In the genomic region with DNA sequence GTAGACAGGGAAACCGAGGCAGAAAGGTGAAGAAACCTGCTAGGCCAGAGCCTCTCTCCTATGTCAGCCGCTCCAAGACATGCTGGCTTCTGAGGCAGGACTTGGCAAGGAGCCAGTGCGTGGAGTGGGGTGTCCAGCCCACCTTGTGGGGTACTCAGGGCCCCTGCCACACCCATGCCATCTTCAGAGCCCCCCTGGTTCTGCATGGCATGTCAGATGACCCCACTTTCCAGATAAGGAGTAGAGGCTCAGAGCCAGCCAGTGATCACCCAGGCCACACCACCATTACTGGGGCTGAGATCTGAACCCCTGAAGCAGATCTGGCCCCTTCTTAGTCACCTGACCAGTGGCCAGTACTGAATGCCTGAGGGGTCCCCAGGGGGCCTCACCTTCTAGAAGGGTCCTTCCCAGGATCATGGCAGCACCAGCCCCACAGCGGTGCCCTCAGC, we compare ENCODE assay signal across 12 cellular contexts. TPM values are rescaled to one million over a fixed set of nuclear protein-coding genes. Genes with fewer than 3 reads are reported as not detected.
DNase-seq lines count a peak whose midpoint lies in the region; TF ChIP-seq lines count a peak whose summit lies in the region.
"Had no signal": no experiment of that assay in that cellular context is flagged by ENCODE, and none has a peak within 500 bp of the region (broad histone marks: within the 10 kb centered on the region; RNA-seq: fewer than 3 reads in every experiment).

No MANE protein-coding gene starts in this region.

- H3K27ac Mint-ChIP-seq in activated naive CD4-positive, alpha-beta T cell treated with anti-CD3 and anti-CD28 coated beads, Interleukin-2, amount 10 ng/mL, durations not matched to agents 7 days and 5 days, result no peak overlapping the region
- H3K27ac Mint-ChIP-seq in activated T-helper 2 cell treated with anti-CD3 and anti-CD28 coated beads, Interferon-gamma antibody, Interleukin-2, Interleukin-4, amounts not matched to agents 10 μg/mL and 5 μg/mL and 100 μg/mL, durations not matched to agents 14 hours and 24 hours and 36 hours, result no peak overlapping the region

- no peaks in the 10 kb centered on the region for H3K9me3 ChIP-seq in breast epithelium
- H3K9me3 ChIP-seq: thyroid gland had no signal

- no peaks in the 10 kb centered on the region for H3K4me1 Mint-ChIP-seq in activated naive CD4-positive, alpha-beta T cell treated with anti-CD3 and anti-CD28 coated beads, Interleukin-2, amount 10 ng/mL, durations not matched to agents 7 days and 5 days
- H3K4me1 Mint-ChIP-seq in activated T-helper 2 cell treated with anti-CD3 and anti-CD28 coated beads, Interferon-gamma antibody, Interleukin-2, Interleukin-4, amounts not matched to agents 10 μg/mL and 5 μg/mL and 100 μg/mL, durations not matched to agents 14 hours and 24 hours and 36 hours (ENCODE audit: low read depth), result no peaks in the 10 kb centered on the region

- peak; percentile 16 for DNase-seq in activated naive CD4-positive, alpha-beta T cell treated with anti-CD3 and anti-CD28 coated beads, Interleukin-2, amount 10 ng/mL, durations not matched to agents 7 days and 5 days
- no peak for DNase-seq in activated naive CD4-positive, alpha-beta T cell (lab: John Stamatoyannopoulos, UW)
- DNase-seq in breast epithelium (ENCODE audit: low spot score in 2 of 2), result peak in 1 of 2 donors; percentile 38
- peak; percentile 87 for DNase-seq in mesenteric fat pad (ENCODE audit: low spot score)
- DNase-seq in ureter (ENCODE audit: low spot score), result peak; percentile 37
- DNase-seq in activated T-helper 2 cell treated with anti-CD3 and anti-CD28 coated beads, Interferon-gamma antibody, Interleukin-2, Interleukin-4, amounts not matched to agents 10 μg/mL and 5 μg/mL and 100 μg/mL, durations not matched to agents 14 hours and 24 hours and 36 hours (ENCODE audit: low spot score), result no peak
- no peak for DNase-seq in HuH-7.5 (ENCODE audit: low spot score)
- no peak for DNase-seq in occipital lobe (lab: John Stamatoyannopoulos, UW)
- DNase-seq: cerebellar nuclear complex; stimulated activated CD4-positive, alpha-beta T cell treated with anti-CD3 and anti-CD28 coated beads, Interleukin-4, amount 100 ng/mL, for 1 hour had no signal

- H3K36me3 ChIP-seq in breast epithelium, result no peaks in the 10 kb centered on the region
- H3K36me3 ChIP-seq: thyroid gland had no signal

- no peak overlapping the region for H3K4me3 ChIP-seq in breast epithelium
- H3K4me3 ChIP-seq: thyroid gland had no signal

- no peak for TF ChIP-seq CTCF in breast epithelium (IDR thresholded peaks at IDR 0.05)

- CTCF ChIA-PET in activated naive CD4-positive, alpha-beta T cell treated with anti-CD3 and anti-CD28 coated beads, Interleukin-2, amount 10 ng/mL, durations not matched to agents 7 days and 5 days (lab: Charles Lee), result no interaction called here

- H3K27me3 Mint-ChIP-seq in activated naive CD4-positive, alpha-beta T cell treated with anti-CD3 and anti-CD28 coated beads, Interleukin-2, amount 10 ng/mL, durations not matched to agents 7 days and 5 days, result peaks cover 21% of the 10 kb centered on the region
- H3K27me3 Mint-ChIP-seq in activated T-helper 2 cell treated with anti-CD3 and anti-CD28 coated beads, Interferon-gamma antibody, Interleukin-2, Interleukin-4, amounts not matched to agents 10 μg/mL and 5 μg/mL and 100 μg/mL, durations not matched to agents 14 hours and 24 hours and 36 hours (ENCODE audit: low read depth), result peaks cover 3% of the 10 kb centered on the region

- intact Hi-C loops in breast epithelium (cut with DNase I; ENCODE audit: low total_unique reads), result no loop called here
- intact Hi-C loops in activated T-helper 2 cell treated with anti-CD3 and anti-CD28 coated beads, Interferon-gamma antibody, Interleukin-2, Interleukin-4, amounts not matched to agents 10 μg/mL and 5 μg/mL and 100 μg/mL, durations not matched to agents 14 hours and 24 hours and 36 hours (cut with micrococcal nuclease), result no loop called here

- no peak for TF ChIP-seq POLR2A in breast epithelium (IDR thresholded peaks at IDR 0.05)

- H3K27me3 ChIP-seq in breast epithelium, result peaks cover 0 to 2% of the 10 kb centered on the region in 2 donors
- H3K27me3 ChIP-seq: thyroid gland had no signal

- H3K9me3 Mint-ChIP-seq in activated naive CD4-positive, alpha-beta T cell treated with anti-CD3 and anti-CD28 coated beads, Interleukin-2, amount 10 ng/mL, durations not matched to agents 7 days and 5 days, result no peaks in the 10 kb centered on the region
- H3K9me3 Mint-ChIP-seq in activated T-helper 2 cell treated with anti-CD3 and anti-CD28 coated beads, Interferon-gamma antibody, Interleukin-2, Interleukin-4, amounts not matched to agents 10 μg/mL and 5 μg/mL and 100 μg/mL, durations not matched to agents 14 hours and 24 hours and 36 hours, result no peaks in the 10 kb centered on the region

- H3K27ac ChIP-seq in breast epithelium, result peak overlapping the region; percentile 25 to 59

- H3K36me3 Mint-ChIP-seq in activated naive CD4-positive, alpha-beta T cell treated with anti-CD3 and anti-CD28 coated beads, Interleukin-2, amount 10 ng/mL, durations not matched to agents 7 days and 5 days, result no peaks in the 10 kb centered on the region
- H3K36me3 Mint-ChIP-seq in activated T-helper 2 cell treated with anti-CD3 and anti-CD28 coated beads, Interferon-gamma antibody, Interleukin-2, Interleukin-4, amounts not matched to agents 10 μg/mL and 5 μg/mL and 100 μg/mL, durations not matched to agents 14 hours and 24 hours and 36 hours (ENCODE audit: low read depth), result no peaks in the 10 kb centered on the region

- no peak overlapping the region for H3K4me3 Mint-ChIP-seq in activated naive CD4-positive, alpha-beta T cell treated with anti-CD3 and anti-CD28 coated beads, Interleukin-2, amount 10 ng/mL, durations not matched to agents 7 days and 5 days
- H3K4me3 Mint-ChIP-seq in activated T-helper 2 cell treated with anti-CD3 and anti-CD28 coated beads, Interferon-gamma antibody, Interleukin-2, Interleukin-4, amounts not matched to agents 10 μg/mL and 5 μg/mL and 100 μg/mL, durations not matched to agents 14 hours and 24 hours and 36 hours (ENCODE audit: low read depth), result no peak overlapping the region

- peaks cover 0 to 5% of the 10 kb centered on the region in 2 donors for H3K4me1 ChIP-seq in breast epithelium

RNA-seq across cellular contexts. Expression of a gene that starts 14.7 kb away (rescaled TPM):
- under 1 TPM in 1 of 3 donors, not detected in 2; 0.33 TPM for total RNA-seq in breast epithelium
- total RNA-seq in mesenteric fat pad, result not detected
- total RNA-seq in ureter, result 0.23 TPM
- not detected in 2 replicates for total RNA-seq in activated T-helper 2 cell treated with anti-CD3 and anti-CD28 coated beads, Interferon-gamma antibody, Interleukin-2, Interleukin-4, amounts not matched to agents 10 μg/mL and 5 μg/mL and 100 μg/mL, durations not matched to agents 14 hours and 24 hours and 36 hours
- total RNA-seq in occipital lobe, result under 0.01 TPM
- total RNA-seq: glomerular endothelial cell, thyroid gland had no signal

RNA-seq across cellular contexts. Expression of a gene that starts 24.9 kb away (rescaled TPM):
- total RNA-seq in breast epithelium (1 to 10 TPM in 1 of 3 donors, under 1 TPM in 1, not detected in 1; 0.15 to 2.3 TPM), mesenteric fat pad (not detected), ureter (2.5 TPM), occipital lobe (not detected)
- total RNA-seq in activated T-helper 2 cell treated with anti-CD3 and anti-CD28 coated beads, Interferon-gamma antibody, Interleukin-2, Interleukin-4, amounts not matched to agents 10 μg/mL and 5 μg/mL and 100 μg/mL, durations not matched to agents 14 hours and 24 hours and 36 hours, result not detected in 2 replicates
- total RNA-seq: glomerular endothelial cell had no signal

RNA-seq across cellular contexts. Expression of a gene that starts 52.2 kb away (rescaled TPM):
- under 1 TPM in 1 of 3 donors, not detected in 2; under 0.01 TPM for total RNA-seq in breast epithelium
- total RNA-seq in mesenteric fat pad, result 0.32 TPM
- 0.31 TPM for total RNA-seq in ureter
- not detected in 2 replicates for total RNA-seq in activated T-helper 2 cell treated with anti-CD3 and anti-CD28 coated beads, Interferon-gamma antibody, Interleukin-2, Interleukin-4, amounts not matched to agents 10 μg/mL and 5 μg/mL and 100 μg/mL, durations not matched to agents 14 hours and 24 hours and 36 hours
- not detected for total RNA-seq in occipital lobe
- total RNA-seq: glomerular endothelial cell, thyroid gland had no signal

Comparison
In these comparisons a context has a peak if more than half of its experiments do, and no peak if none do; other contexts are left out.
1. DNase-seq: peak in activated naive CD4-positive, alpha-beta T cell treated with anti-CD3 and anti-CD28 coated beads, Interleukin-2, amount 10 ng/mL, durations not matched to agents 7 days and 5 days (single experiment), mesenteric fat pad (single experiment) and ureter (single experiment); none in activated naive CD4-positive, alpha-beta T cell (0 of 4), activated T-helper 2 cell treated with anti-CD3 and anti-CD28 coated beads, Interferon-gamma antibody, Interleukin-2, Interleukin-4, amounts not matched to agents 10 μg/mL and 5 μg/mL and 100 μg/mL, durations not matched to agents 14 hours and 24 hours and 36 hours (single experiment), HuH-7.5 (single experiment) and occipital lobe (single experiment).